ENCODE assay signal across 35 cellular contexts in genomic region chr3:96169111-96169510, GRCh38.
"Had no signal": no experiment of that assay in that cellular context is flagged by ENCODE, and none has a peak within 500 bp of the region (broad histone marks: within the 10 kb centered on the region; RNA-seq: fewer than 3 reads in every experiment).

No MANE protein-coding gene starts in this region.

- H3K27ac ChIP-seq: ascending aorta, cardiac muscle cell, VCaP had no signal

- ATAC-seq: activated CD4-positive, alpha-beta T cell treated with anti-CD3 and anti-CD28 coated beads for 36 hours; activated CD4-positive, CD25-positive, alpha-beta regulatory T cell treated with anti-CD3 and anti-CD28 coated beads, Interleukin-2, amount 50 U/mL, for 24 hours; activated CD8-positive, alpha-beta memory T cell treated with anti-CD3 and anti-CD28 coated beads, Interleukin-2, amount 10 ng/mL, durations not matched to agents 7 days and 5 days; activated CD8-positive, alpha-beta T cell treated with anti-CD3 and anti-CD28 coated beads, Interleukin-2, amount 10 ng/mL, durations not matched to agents 7 days and 5 days; activated naive CD8-positive, alpha-beta T cell treated with anti-CD3 and anti-CD28 coated beads, Interleukin-2, amount 50 U/mL, for 24 hours had no signal

- H3K36me3 Mint-ChIP-seq: activated CD8-positive, alpha-beta memory T cell treated with anti-CD3 and anti-CD28 coated beads, Interleukin-2, amount 10 ng/mL, durations not matched to agents 7 days and 5 days; activated naive CD4-positive, alpha-beta T cell treated with anti-CD3 and anti-CD28 coated beads, Interleukin-2, amount 10 ng/mL, durations not matched to agents 7 days and 5 days; activated naive CD4-positive, alpha-beta T cell treated with anti-CD3 and anti-CD28 coated beads, Interleukin-2, amount 50 U/mL, for 24 hours; activated naive CD8-positive, alpha-beta T cell; activated naive CD8-positive, alpha-beta T cell treated with anti-CD3 and anti-CD28 coated beads, Interleukin-2, amount 10 ng/mL, durations not matched to agents 7 days and 5 days; brain had no signal

- H3K4me1 ChIP-seq: ascending aorta had no signal

- H3K9me3 Mint-ChIP-seq: activated CD4-positive, alpha-beta T cell treated with anti-CD3 and anti-CD28 coated beads, Interleukin-2, amount 10 ng/mL, durations not matched to agents 7 days and 5 days; activated naive CD4-positive, alpha-beta T cell treated with anti-CD3 and anti-CD28 coated beads, Interleukin-2, amount 50 U/mL, for 24 hours; activated naive CD8-positive, alpha-beta T cell treated with anti-CD3 and anti-CD28 coated beads, Interleukin-2, amount 10 ng/mL, durations not matched to agents 7 days and 5 days had no signal

- H3K4me1 Mint-ChIP-seq: activated CD4-positive, alpha-beta memory T cell treated with anti-CD3 and anti-CD28 coated beads, Interleukin-2, amount 10 ng/mL, durations not matched to agents 7 days and 5 days; activated CD4-positive, alpha-beta T cell treated with anti-CD3 and anti-CD28 coated beads for 36 hours; activated CD4-positive, alpha-beta T cell treated with anti-CD3 and anti-CD28 coated beads, Interleukin-2, amount 10 ng/mL, durations not matched to agents 7 days and 5 days; activated CD8-positive, alpha-beta memory T cell treated with anti-CD3 and anti-CD28 coated beads, Interleukin-2, amount 10 ng/mL, durations not matched to agents 7 days and 5 days; activated naive CD4-positive, alpha-beta T cell treated with anti-CD3 and anti-CD28 coated beads, Interleukin-2, amount 10 ng/mL, durations not matched to agents 7 days and 5 days; activated naive CD4-positive, alpha-beta T cell treated with anti-CD3 and anti-CD28 coated beads, Interleukin-2, amount 50 U/mL, for 24 hours; activated naive CD8-positive, alpha-beta T cell treated with anti-CD3 and anti-CD28 coated beads, Interleukin-2, amount 10 ng/mL, durations not matched to agents 7 days and 5 days; activated naive CD8-positive, alpha-beta T cell treated with anti-CD3 and anti-CD28 coated beads, Interleukin-2, amount 50 U/mL, for 24 hours; brain had no signal

- H3K27ac Mint-ChIP-seq: activated CD4-positive, alpha-beta memory T cell treated with anti-CD3 and anti-CD28 coated beads, Interleukin-2, amount 10 ng/mL, durations not matched to agents 7 days and 5 days; activated CD4-positive, alpha-beta T cell treated with anti-CD3 and anti-CD28 coated beads for 36 hours; activated CD4-positive, alpha-beta T cell treated with anti-CD3 and anti-CD28 coated beads, Interleukin-2, amount 10 ng/mL, durations not matched to agents 7 days and 5 days; activated CD8-positive, alpha-beta memory T cell treated with anti-CD3 and anti-CD28 coated beads, Interleukin-2, amount 10 ng/mL, durations not matched to agents 7 days and 5 days; activated CD8-positive, alpha-beta T cell treated with anti-CD3 and anti-CD28 coated beads, Interleukin-2, amount 10 ng/mL, durations not matched to agents 7 days and 5 days; activated naive CD4-positive, alpha-beta T cell treated with anti-CD3 and anti-CD28 coated beads, Interleukin-2, amount 10 ng/mL, durations not matched to agents 7 days and 5 days; activated naive CD4-positive, alpha-beta T cell treated with anti-CD3 and anti-CD28 coated beads, Interleukin-2, amount 50 U/mL, for 24 hours; activated naive CD8-positive, alpha-beta T cell; activated naive CD8-positive, alpha-beta T cell treated with anti-CD3 and anti-CD28 coated beads, Interleukin-2, amount 10 ng/mL, durations not matched to agents 7 days and 5 days; activated naive CD8-positive, alpha-beta T cell treated with anti-CD3 and anti-CD28 coated beads, Interleukin-2, amount 50 U/mL, for 24 hours; activated T-cell treated with anti-CD3 and anti-CD28 coated beads, Interleukin-2, amount 50 U/mL, for 24 hours; activated T-helper 2 cell treated with anti-CD3 and anti-CD28 coated beads, Interferon-gamma antibody, Interleukin-2, Interleukin-4, amounts not matched to agents 10 μg/mL and 5 μg/mL and 100 μg/mL, durations not matched to agents 14 hours and 24 hours and 36 hours; brain; T-helper 1 cell treated with Interleukin-12 subunit alpha and Interleukin-12 subunit beta and Interleukin-4 antibody, amounts not matched to agents 30 μg/mL and 1 μg/mL, for 36 hours; T-helper 2 cell treated with Interferon-gamma antibody and Interleukin-4, amounts not matched to agents 5 μg/mL and 100 μg/mL, for 36 hours had no signal

- DNase-seq: activated CD4-positive, alpha-beta memory T cell treated with anti-CD3 and anti-CD28 coated beads, Interleukin-2, amount 10 ng/mL, durations not matched to agents 7 days and 5 days; activated CD4-positive, alpha-beta T cell treated with anti-CD3 and anti-CD28 coated beads for 1 hour; activated CD4-positive, alpha-beta T cell treated with anti-CD3 and anti-CD28 coated beads for 36 hours; activated CD4-positive, alpha-beta T cell treated with anti-CD3 and anti-CD28 coated beads for 48 hours; activated CD4-positive, alpha-beta T cell treated with anti-CD3 and anti-CD28 coated beads, Interleukin-2, amount 10 ng/mL, durations not matched to agents 7 days and 5 days; activated CD4-positive, alpha-beta T cell treated with anti-CD3 and anti-CD28 coated beads, Interleukin-2, amount 50 U/mL, for 48 hours; activated CD4-positive, CD25-positive, alpha-beta regulatory T cell; activated CD8-positive, alpha-beta memory T cell treated with anti-CD3 and anti-CD28 coated beads for 24 hours; activated CD8-positive, alpha-beta memory T cell treated with anti-CD3 and anti-CD28 coated beads, Interleukin-2, amount 10 ng/mL, durations not matched to agents 7 days and 5 days; activated CD8-positive, alpha-beta memory T cell treated with anti-CD3 and anti-CD28 coated beads, Interleukin-2, amount 50 U/mL, for 48 hours; activated CD8-positive, alpha-beta T cell treated with anti-CD3 and anti-CD28 coated beads, Interleukin-2, amount 10 ng/mL, durations not matched to agents 7 days and 5 days; activated effector memory CD4-positive, alpha-beta T cell treated with Interleukin-2 at 50 U/mL for 16 hours; activated gamma-delta T cell; activated naive CD4-positive, alpha-beta T cell treated with anti-CD3 and anti-CD28 coated beads, Interleukin-2, amount 10 ng/mL, durations not matched to agents 7 days and 5 days; activated naive CD4-positive, alpha-beta T cell treated with Interleukin-2 at 50 U/mL for 16 hours; activated naive CD8-positive, alpha-beta T cell treated with anti-CD3 and anti-CD28 coated beads, Interleukin-2, amount 10 ng/mL, durations not matched to agents 7 days and 5 days; activated naive CD8-positive, alpha-beta T cell treated with anti-CD3 and anti-CD28 coated beads, Interleukin-2, amount 50 U/mL, for 24 hours; activated T-cell treated with anti-CD3 and anti-CD28 coated beads, Interleukin-2, amount 50 U/mL, for 24 hours; activated T-cell treated with anti-CD3 and anti-CD28 coated beads, Interleukin-2, amount 50 U/mL, for 48 hours; amygdala; anterior cingulate cortex; central memory CD4-positive, alpha-beta T cell; T-helper 1 cell; T-helper 2 cell; T-helper 9 cell had no signal

- H3K4me3 Mint-ChIP-seq: activated CD4-positive, alpha-beta memory T cell treated with anti-CD3 and anti-CD28 coated beads, Interleukin-2, amount 10 ng/mL, durations not matched to agents 7 days and 5 days; activated CD4-positive, alpha-beta T cell treated with anti-CD3 and anti-CD28 coated beads for 36 hours; activated CD4-positive, alpha-beta T cell treated with anti-CD3 and anti-CD28 coated beads, Interleukin-2, amount 10 ng/mL, durations not matched to agents 7 days and 5 days; activated CD8-positive, alpha-beta memory T cell treated with anti-CD3 and anti-CD28 coated beads, Interleukin-2, amount 10 ng/mL, durations not matched to agents 7 days and 5 days; activated CD8-positive, alpha-beta T cell treated with anti-CD3 and anti-CD28 coated beads, Interleukin-2, amount 10 ng/mL, durations not matched to agents 7 days and 5 days; activated naive CD4-positive, alpha-beta T cell treated with anti-CD3 and anti-CD28 coated beads, Interleukin-2, amount 10 ng/mL, durations not matched to agents 7 days and 5 days; activated naive CD4-positive, alpha-beta T cell treated with anti-CD3 and anti-CD28 coated beads, Interleukin-2, amount 50 U/mL, for 24 hours; activated naive CD8-positive, alpha-beta T cell; activated naive CD8-positive, alpha-beta T cell treated with anti-CD3 and anti-CD28 coated beads, Interleukin-2, amount 10 ng/mL, durations not matched to agents 7 days and 5 days; activated naive CD8-positive, alpha-beta T cell treated with anti-CD3 and anti-CD28 coated beads, Interleukin-2, amount 50 U/mL, for 24 hours; activated T-cell treated with anti-CD3 and anti-CD28 coated beads, Interleukin-2, amount 50 U/mL, for 24 hours; brain; T-helper 1 cell treated with Interleukin-12 subunit alpha and Interleukin-12 subunit beta and Interleukin-4 antibody, amounts not matched to agents 30 μg/mL and 1 μg/mL, for 36 hours; T-helper 2 cell treated with Interferon-gamma antibody and Interleukin-4, amounts not matched to agents 5 μg/mL and 100 μg/mL, for 36 hours had no signal

- H3K9me3 ChIP-seq: ascending aorta had no signal

- H3K4me3 ChIP-seq: ascending aorta, cardiac muscle cell had no signal

- H3K36me3 ChIP-seq: ascending aorta, cardiac muscle cell had no signal

- H3K27me3 ChIP-seq: ascending aorta, cardiac muscle cell had no signal

- H3K27me3 Mint-ChIP-seq: activated CD4-positive, alpha-beta memory T cell treated with anti-CD3 and anti-CD28 coated beads, Interleukin-2, amount 10 ng/mL, durations not matched to agents 7 days and 5 days; activated CD4-positive, alpha-beta T cell treated with anti-CD3 and anti-CD28 coated beads for 36 hours; activated CD4-positive, alpha-beta T cell treated with anti-CD3 and anti-CD28 coated beads, Interleukin-2, amount 10 ng/mL, durations not matched to agents 7 days and 5 days; activated CD8-positive, alpha-beta memory T cell treated with anti-CD3 and anti-CD28 coated beads, Interleukin-2, amount 10 ng/mL, durations not matched to agents 7 days and 5 days; activated naive CD4-positive, alpha-beta T cell treated with anti-CD3 and anti-CD28 coated beads, Interleukin-2, amount 10 ng/mL, durations not matched to agents 7 days and 5 days; activated naive CD4-positive, alpha-beta T cell treated with anti-CD3 and anti-CD28 coated beads, Interleukin-2, amount 50 U/mL, for 24 hours; activated naive CD8-positive, alpha-beta T cell; activated naive CD8-positive, alpha-beta T cell treated with anti-CD3 and anti-CD28 coated beads, Interleukin-2, amount 10 ng/mL, durations not matched to agents 7 days and 5 days; activated naive CD8-positive, alpha-beta T cell treated with anti-CD3 and anti-CD28 coated beads, Interleukin-2, amount 50 U/mL, for 24 hours; activated T-cell treated with anti-CD3 and anti-CD28 coated beads, Interleukin-2, amount 50 U/mL, for 24 hours; brain had no signal
